ENCODE assay signal across 20 cellular contexts in genomic region chr2:208069186-208069585, GRCh38. TPM values are rescaled to one million over a fixed set of nuclear protein-coding genes. Genes with fewer than 3 reads are reported as not detected.
DNase-seq lines count a peak whose midpoint lies in the region; ATAC-seq and TF ChIP-seq lines count a peak whose summit lies in the region.
"Had no signal": no experiment of that assay in that cellular context is flagged by ENCODE, and none has a peak within 500 bp of the region (broad histone marks: within the 10 kb centered on the region; RNA-seq: fewer than 3 reads in every experiment).

No MANE protein-coding gene starts in this region.

- POLR2A ChIA-PET in PC-3 (lab: Charles Lee; ENCODE audit: unreplicated experiment), result no interaction called here

- H3F3A ChIP-seq in PC-3 (ENCODE audit: low read length, unreplicated experiment) (no peaks in the 10 kb centered on the region), smooth muscle cell (ENCODE audit: low read depth) (no peaks in the 10 kb centered on the region)

- H3K4me2 ChIP-seq in PC-3 (ENCODE audit: low read length) (no peak overlapping the region), smooth muscle cell (no peak overlapping the region)

- H2AFZ ChIP-seq in PC-3 (ENCODE audit: low read length) (no peak overlapping the region), smooth muscle cell (ENCODE audit: low read depth) (no peak overlapping the region)

- H3K27ac ChIP-seq in PC-3 (ENCODE audit: low read length) (no peak overlapping the region), smooth muscle cell (ENCODE audit: low read depth) (no peak overlapping the region)
- H3K27ac ChIP-seq: RWPE1 had no signal

- no TSS peak for BruUV-seq in PC-3 (replicated peaks; lab: Mats Ljungman, UMichigan)

- H4K20me1 ChIP-seq in PC-3 (ENCODE audit: low read length) (no peaks in the 10 kb centered on the region), smooth muscle cell (ENCODE audit: low read depth) (no peaks in the 10 kb centered on the region)

- H3K9ac ChIP-seq in PC-3 (ENCODE audit: low read length) (no peak overlapping the region), smooth muscle cell (ENCODE audit: low read depth) (no peak overlapping the region)

- WGBS in smooth muscle cell (ENCODE audit: low lambda C conversion rate), result 84% methylated on average over 4 of the region's 4 CpGs

- intact Hi-C loops in PC-3 (cut with micrococcal nuclease), result no loop called here

- H3K9me3 ChIP-seq in PC-3 (ENCODE audit: low read length) (no peaks in the 10 kb centered on the region), smooth muscle cell (replicated peaks; ENCODE audit: low read depth) (no peaks in the 10 kb centered on the region)
- H3K9me3 ChIP-seq: HAP-1 had no signal

- CTCF ChIA-PET in PC-3 (lab: Charles Lee), result no interaction called here

- peak; percentile 46 for ATAC-seq in PC-3
- no peak for ATAC-seq in GM19351 (IDR thresholded peaks at IDR 0.05; ENCODE audit: unreplicated experiment)
- no peak for ATAC-seq in HG03520 (IDR thresholded peaks at IDR 0.05; ENCODE audit: unreplicated experiment)
- ATAC-seq: HepG2 had no signal

- H3K4me1 ChIP-seq in PC-3 (ENCODE audit: insufficient read depth, low read length) (peaks cover 5% of the 10 kb centered on the region; the same call in 1 of the 2 replicates), smooth muscle cell (ENCODE audit: low read depth) (no peaks in the 10 kb centered on the region)
- H3K4me1 ChIP-seq: HAP-1 had no signal

- no peaks in the 10 kb centered on the region for H3K9me2 ChIP-seq in PC-3 (replicated peaks; ENCODE audit: low read length)

- H3K79me2 ChIP-seq in PC-3 (ENCODE audit: low read length), result no peaks in the 10 kb centered on the region
- H3K79me2 ChIP-seq in smooth muscle cell (ENCODE audit: low read depth), result no peaks in the 10 kb centered on the region

- H3K27me3 ChIP-seq in PC-3 (ENCODE audit: low read length) (no peaks in the 10 kb centered on the region), smooth muscle cell (ENCODE audit: low read depth) (no peaks in the 10 kb centered on the region)

- TF ChIP-seq CTCF in PC-3 (conservative IDR thresholded peaks at IDR 0.05; ENCODE audit: low read depth, low read length), result no peak
- no peak for TF ChIP-seq CTCF in fibroblast of mammary gland (conservative IDR thresholded peaks at IDR 0.05; ENCODE audit: control insufficient read depth, insufficient read depth, low read depth, low read length)
- TF ChIP-seq CTCF in smooth muscle cell (IDR thresholded peaks at IDR 0.05; ENCODE audit: borderline replicate concordance, insufficient read depth, poor library complexity, severe bottlenecking), result no peak

- no peaks in the 10 kb centered on the region for H3K36me3 ChIP-seq in PC-3 (ENCODE audit: low read depth, low read length)
- H3K36me3 ChIP-seq in smooth muscle cell (ENCODE audit: low read depth), result no peaks in the 10 kb centered on the region
- H3K36me3 ChIP-seq: HAP-1 had no signal

- H3K4me3 ChIP-seq in PC-3 (ENCODE audit: low read length) (no peak overlapping the region), fibroblast of mammary gland (ENCODE audit: control insufficient read depth, low read depth, low read length) (no peak overlapping the region), smooth muscle cell (no peak overlapping the region)
- H3K4me3 ChIP-seq: HAP-1 had no signal

- DNase-seq in AG08395 (ENCODE audit: low spot score) (peak; percentile 37), GM03348 (ENCODE audit: low spot score) (peak; percentile 39), PC-3 (peak; percentile 16), fibroblast of mammary gland (ENCODE audit: low read depth) (peak; percentile 33), smooth muscle cell (lab: John Stamatoyannopoulos, UW; ENCODE audit: unreplicated experiment) (no peak), NCI-H1048 (lab: John Stamatoyannopoulos, UW) (no peak)
- DNase-seq: C1 segment of cervical spinal cord, DMS79 treated with DMSO at 0.1 percent for 48 hours, KG1, NCI-H1417 treated with DMSO at 0.1 percent for 48 hours, NCI-H187 treated with DMSO at 0.1 percent for 48 hours, NCI-H2227 treated with DMSO at 0.1 percent for 48 hours, NCI-H510A treated with DMSO at 0.1 percent for 48 hours, NCI-H82, SIG-M5 had no signal

RNA-seq across cellular contexts. Expression of gene PLEKHM3, which starts 43.9 kb away (rescaled TPM):
- total RNA-seq in PC-3 (2014; rRNA removed), result 5.9 and 7.9 TPM in 2 replicates
- total RNA-seq in smooth muscle cell, result 10.3 and 11.3 TPM in 2 replicates
- polyA plus RNA-seq in smooth muscle cell, result 3.2 and 3.8 TPM in 2 replicates

RNA-seq across cellular contexts. Expression of gene CRYGD, which starts 55.1 kb away (rescaled TPM):
- total RNA-seq in PC-3 (2014; rRNA removed) (not detected in 2 replicates), smooth muscle cell (not detected in 2 replicates)
- polyA plus RNA-seq in smooth muscle cell, result not detected in 2 replicates
- total RNA-seq: HepG2 had no signal
- polyA plus RNA-seq: HepG2 had no signal

Comparison
In these comparisons a context has a peak if more than half of its experiments do, and no peak if none do; other contexts are left out.
1. DNase-seq: peak in AG08395 (single experiment), GM03348 (single experiment), PC-3 (single experiment) and fibroblast of mammary gland (single experiment); none in smooth muscle cell (single experiment) and NCI-H1048 (single experiment).